14 cellular contexts compared by ENCODE assay signal in the genomic region with DNA sequence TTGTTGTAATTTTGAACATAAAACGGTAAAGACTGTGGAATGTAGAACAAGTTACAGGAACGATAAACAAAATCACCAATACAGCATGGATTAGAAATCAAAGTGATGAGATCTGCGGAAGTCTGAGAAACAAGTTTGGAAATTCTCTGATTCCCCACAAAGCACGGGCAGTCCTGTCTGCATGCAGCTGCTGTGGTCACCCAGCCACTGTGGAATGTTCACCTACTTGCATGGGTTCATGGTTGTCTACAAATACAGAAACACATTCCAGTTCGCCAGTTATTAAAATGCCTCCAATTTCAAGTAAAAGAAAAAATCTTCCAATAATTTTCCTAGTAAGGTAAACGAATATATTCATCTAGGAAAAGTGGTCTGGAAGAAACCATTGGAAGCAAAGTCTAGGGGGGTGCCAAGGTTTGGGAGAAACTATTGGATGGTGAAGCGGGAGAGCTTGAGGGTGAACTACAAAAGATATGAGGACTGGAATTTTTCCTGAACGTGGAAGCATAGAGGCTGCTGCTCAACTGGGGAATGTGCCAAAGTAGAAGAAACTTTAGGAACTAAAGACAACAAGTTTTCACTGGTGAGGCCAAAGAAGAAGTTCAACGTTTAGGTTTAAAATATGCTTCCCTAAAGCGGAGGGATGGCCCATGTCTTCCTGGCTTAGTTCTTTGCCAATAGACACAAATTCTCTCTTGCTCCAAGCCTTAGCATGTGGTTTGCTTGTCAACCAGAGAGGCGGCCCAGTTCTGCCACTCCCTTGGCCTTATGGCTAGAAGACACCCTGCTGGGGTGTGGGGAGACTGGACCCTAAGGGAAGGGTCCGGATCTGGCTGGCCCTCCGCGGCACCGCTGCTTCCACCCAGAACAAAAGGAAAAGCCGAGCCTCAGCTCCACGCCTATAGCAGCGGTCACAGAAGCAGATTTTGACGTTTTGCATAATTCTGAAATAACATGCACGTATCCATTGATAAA.
A peak's percentile ranks its signal among the peaks of the same experiment; 100 is the strongest.
DNase-seq lines count a peak whose midpoint lies in the region; TF ChIP-seq lines count a peak whose summit lies in the region.
"Had no signal": no experiment of that assay in that cellular context is flagged by ENCODE, and none has a peak within 500 bp of the region (broad histone marks: within the 10 kb centered on the region; RNA-seq: fewer than 3 reads in every experiment).

No MANE protein-coding gene starts in this region.

- no peak overlapping the region for H2AK5ac ChIP-seq in mesendoderm (ENCODE audit: low read length)

- no peak overlapping the region for H2BK5ac ChIP-seq in mesendoderm (ENCODE audit: low read length)

- peak overlapping the region in 9 of 11 experiments; percentile 52 to 81 (median 76); a peak in 15 of 22 replicates for H3K27ac ChIP-seq in BLaER1 treated with 17β-estradiol and CSF1 and Interleukin-3, amounts not matched to agents 10 nM and 100 nM
- H3K27ac ChIP-seq in mesendoderm (ENCODE audit: low read depth, low read length) (no peak overlapping the region), testis (no peak overlapping the region)
- H3K27ac ChIP-seq: esophagus muscularis mucosa, suprapubic skin, WERI-Rb-1 had no signal

- peak overlapping the region; percentile 64 to 96 (median 83) for H3K4me2 ChIP-seq in BLaER1 treated with 17β-estradiol and CSF1 and Interleukin-3, amounts not matched to agents 10 nM and 100 nM
- H3K4me2 ChIP-seq in mesendoderm (ENCODE audit: low read length): no peak overlapping the region

- no peak for TF ChIP-seq POLR2A in testis (IDR thresholded peaks at IDR 0.05)

- H4K20me1 ChIP-seq in BLaER1 treated with 17β-estradiol and CSF1 and Interleukin-3, amounts not matched to agents 10 nM and 100 nM: peaks cover 0 to 42% (median 13%) of the 10 kb centered on the region in 11 experiments; a peak in 12 of 22 replicates

- H3K27me3 ChIP-seq in BLaER1 treated with 17β-estradiol and CSF1 and Interleukin-3, amounts not matched to agents 10 nM and 100 nM: peaks cover 0 to 46% (median 0%) of the 10 kb centered on the region in 11 experiments; a peak in 9 of 22 replicates
- H3K27me3 ChIP-seq in mesendoderm (ENCODE audit: insufficient read depth, low read length, poor library complexity) (no peaks in the 10 kb centered on the region), testis (no peaks in the 10 kb centered on the region)

- no peak overlapping the region for H3K4me3 ChIP-seq in BLaER1 treated with 17β-estradiol and CSF1 and Interleukin-3, amounts not matched to agents 10 nM and 100 nM
- no peak overlapping the region for H3K4me3 ChIP-seq in mesendoderm (ENCODE audit: low read length)
- no peak overlapping the region for H3K4me3 ChIP-seq in testis
- H3K4me3 ChIP-seq: esophagus muscularis mucosa, suprapubic skin had no signal

- no peak overlapping the region for H2BK15ac ChIP-seq in mesendoderm (replicated peaks; ENCODE audit: low read depth)

- DNase-seq in KBM-7: peak; percentile 8
- peak; percentile 54 for DNase-seq in SK-MEL-5 (ENCODE audit: low read depth, low spot score)
- DNase-seq in mesendoderm: peak; percentile 41
- no peak for DNase-seq in central memory CD4-positive, alpha-beta T cell
- DNase-seq in activated T-cell treated with anti-CD3 and anti-CD28 coated beads, Interleukin-2, amount 50 U/mL, for 48 hours: no peak
- DNase-seq in testis: no peak
- DNase-seq: activated T-cell treated with anti-CD3 and anti-CD28 coated beads for 4 hours; effector CD4-positive, alpha-beta T cell; GOT3; T-helper 2 cell had no signal

- H4K8ac ChIP-seq in mesendoderm (ENCODE audit: low read depth, low read length): no peak overlapping the region

- no peak overlapping the region for H3K4ac ChIP-seq in mesendoderm (ENCODE audit: low read depth, low read length)

- H3K36me3 ChIP-seq in BLaER1 treated with 17β-estradiol and CSF1 and Interleukin-3, amounts not matched to agents 10 nM and 100 nM: no peaks in the 10 kb centered on the region
- H3K36me3 ChIP-seq in mesendoderm (ENCODE audit: control insufficient read depth, insufficient read depth, low read length) (no peaks in the 10 kb centered on the region), testis (ENCODE audit: low read depth, missing control alignments) (no peaks in the 10 kb centered on the region)
- H3K36me3 ChIP-seq: esophagus muscularis mucosa, suprapubic skin, WERI-Rb-1 had no signal

- H3K18ac ChIP-seq in mesendoderm (ENCODE audit: low read length): no peak overlapping the region

- H3K79me1 ChIP-seq in mesendoderm (ENCODE audit: low read length): no peaks in the 10 kb centered on the region

- TF ChIP-seq CTCF in testis (IDR thresholded peaks at IDR 0.05): no peak

- H3K4me1 ChIP-seq in BLaER1 treated with 17β-estradiol and CSF1 and Interleukin-3, amounts not matched to agents 10 nM and 100 nM: peaks cover 71 to 96% (median 86%) of the 10 kb centered on the region in 10 experiments
- H3K4me1 ChIP-seq in mesendoderm (ENCODE audit: control insufficient read depth, low read depth, low read length) (no peaks in the 10 kb centered on the region), testis (no peaks in the 10 kb centered on the region)
- H3K4me1 ChIP-seq: suprapubic skin had no signal

- no peaks in the 10 kb centered on the region for H3K79me2 ChIP-seq in mesendoderm (ENCODE audit: control insufficient read depth, insufficient read depth, low read length)

- peak overlapping the region in 5 of 11 experiments; percentile 8 to 45 (median 21); a peak in 6 of 22 replicates for H3K9ac ChIP-seq in BLaER1 treated with 17β-estradiol and CSF1 and Interleukin-3, amounts not matched to agents 10 nM and 100 nM
- H3K9ac ChIP-seq in mesendoderm (ENCODE audit: low read length): no peak overlapping the region

- no CpG with 5 or more reads among the region's 20 CpGs for WGBS in mesendoderm (ENCODE audit: extremely low coverage, insufficient coverage, low lambda C conversion rate)
- WGBS in testis, 2 donors: 57 to 64% methylated on average over 20 of the region's 20 CpGs

- no peak overlapping the region for H3K23ac ChIP-seq in mesendoderm (ENCODE audit: low read length)

- in situ Hi-C loops in KBM-7 (cut with MboI; ENCODE audit: low pct_unique_long_range_greater_than_20kb, low sequenced_read_pairs) (no loop called here), SK-MEL-5 (cut with HindIII; ENCODE audit: low pct_unique_long_range_greater_than_20kb, low sequenced_read_pairs) (no loop called here)

- H2BK120ac ChIP-seq in mesendoderm (ENCODE audit: low read depth, low read length): no peak overlapping the region

- H3K9me3 ChIP-seq in BLaER1 treated with 17β-estradiol and CSF1 and Interleukin-3, amounts not matched to agents 10 nM and 100 nM (replicated peaks in 1 of 11): peaks cover 0 to 3% (median 0%) of the 10 kb centered on the region in 11 experiments; a peak in 9 of 22 replicates
- no peaks in the 10 kb centered on the region for H3K9me3 ChIP-seq in testis
- H3K9me3 ChIP-seq: esophagus muscularis mucosa, suprapubic skin had no signal

- H4K5ac ChIP-seq in mesendoderm (ENCODE audit: low read length): no peak overlapping the region

- intact Hi-C loops in testis (cut with DNase I; ENCODE audit: low total_unique reads): loop anchor here (10.0 kb wide), 1 partner anchor 286 kb away; no protein-coding TSS in a partner anchor

- no peak overlapping the region for H3K56ac ChIP-seq in mesendoderm (ENCODE audit: low read length)

Comparison
In these comparisons a context has a peak if more than half of its experiments do, and no peak if none do; other contexts are left out.
1. H3K27ac ChIP-seq: peak in BLaER1 treated with 17β-estradiol and CSF1 and Interleukin-3, amounts not matched to agents 10 nM and 100 nM (9 of 11); none in mesendoderm (single experiment) and testis (0 of 2).
2. DNase-seq: peak in KBM-7 (single experiment), SK-MEL-5 (single experiment) and mesendoderm (single experiment); none in central memory CD4-positive, alpha-beta T cell (single experiment), activated T-cell treated with anti-CD3 and anti-CD28 coated beads, Interleukin-2, amount 50 U/mL, for 48 hours (0 of 2) and testis (single experiment).